Comparison of ENCODE assay signal across 15 cellular contexts in genomic region chr18:48659188-48660009, GRCh38.
DNase-seq lines count a peak whose midpoint lies in the region; ATAC-seq and TF ChIP-seq lines count a peak whose summit lies in the region.
"Had no signal": no experiment of that assay in that cellular context is flagged by ENCODE, and none has a peak within 500 bp of the region (broad histone marks: within the 10 kb centered on the region; RNA-seq: fewer than 3 reads in every experiment).

No MANE protein-coding gene starts in this region.

- ATAC-seq in Right ventricle myocardium superior (ENCODE audit: poor library complexity) (no peak), left lobe of liver (no peak)
- ATAC-seq in stimulated activated naive CD8-positive, alpha-beta T cell treated with anti-CD3 and anti-CD28 coated beads, Interleukin-15, Interleukin-2, amounts not matched to agents 100 U/mL and 50 U/mL, for 24 hours, result no peak

- TF ChIP-seq RAD21 in neural cell (conservative IDR thresholded peaks at IDR 0.05), result no peak

- no peak overlapping the region for H3K4me2 ChIP-seq in neural cell (ENCODE audit: low read length)

- H3K36me3 ChIP-seq in neural cell (ENCODE audit: insufficient read depth, low read length) (no peaks in the 10 kb centered on the region), subcutaneous abdominal adipose tissue (ENCODE audit: control insufficient read depth in 5 of 5, insufficient read depth in 5 of 5, low read length in 5 of 5) (peaks cover 0 to 3% (median 0%) of the 10 kb centered on the region in 5 donors)
- H3K36me3 ChIP-seq: HAP-1 had no signal

- H3K4me1 ChIP-seq in subcutaneous abdominal adipose tissue (ENCODE audit: control insufficient read depth in 5 of 5, insufficient read depth in 5 of 5, low read length in 5 of 5), result peaks cover 12 to 38% (median 29%) of the 10 kb centered on the region in 5 donors
- H3K4me1 ChIP-seq: HAP-1 had no signal

- H3K9ac ChIP-seq in neural cell (ENCODE audit: low read length), result no peak overlapping the region
- no peak overlapping the region for H3K9ac ChIP-seq in subcutaneous abdominal adipose tissue (ENCODE audit: low read length in 5 of 5)

- no peak overlapping the region for H2AFZ ChIP-seq in neural cell (ENCODE audit: low read depth, low read length)

- peaks cover 17% of the 10 kb centered on the region for H3K79me2 ChIP-seq in neural cell (replicated peaks; ENCODE audit: insufficient read depth, low read length)

- H3K27ac ChIP-seq in neural cell (ENCODE audit: low read length) (peak overlapping the region; percentile 93), subcutaneous abdominal adipose tissue (ENCODE audit: low read depth, low read length) (peak overlapping the region; percentile 16)

- DNase-seq in cardiac septum (ENCODE audit: low spot score) (peak; percentile 53), Right ventricle myocardium superior (no peak), left lobe of liver (ENCODE audit: low spot score) (peak; percentile 34), NAMALWA (ENCODE audit: low spot score) (no peak)
- no peak for DNase-seq in stimulated activated naive CD8-positive, alpha-beta T cell treated with anti-CD3 and anti-CD28 coated beads, Interleukin-15, Interleukin-2, amounts not matched to agents 100 U/mL and 50 U/mL, for 24 hours
- DNase-seq: C1 segment of cervical spinal cord; Caco-2; CD4-positive, alpha-beta memory T cell; DMS153; DND-41; GOT3; HFFc6 had no signal

- TF ChIP-seq EP300 in neural cell (conservative IDR thresholded peaks at IDR 0.05; ENCODE audit: poor library complexity, severe bottlenecking), result no peak

- no peaks in the 10 kb centered on the region for H4K20me1 ChIP-seq in neural cell (ENCODE audit: insufficient read depth)

- peaks cover 3% of the 10 kb centered on the region for H3F3A ChIP-seq in neural cell (ENCODE audit: insufficient read depth, low read length, poor library complexity, severe bottlenecking)

- H3K27me3 ChIP-seq in neural cell (ENCODE audit: insufficient read depth, low read depth, low read length) (no peaks in the 10 kb centered on the region), subcutaneous abdominal adipose tissue (ENCODE audit: control insufficient read depth in 5 of 5, insufficient read depth in 4 of 5, low read length in 5 of 5) (no peaks in the 10 kb centered on the region)

- no peak for TF ChIP-seq CTCF in neural cell (IDR thresholded peaks at IDR 0.05; ENCODE audit: poor library complexity, severe bottlenecking)

- no peaks in the 10 kb centered on the region for H3K9me2 ChIP-seq in neural cell (ENCODE audit: insufficient read depth, low read length)

- intact Hi-C loops in cardiac septum (cut with DNase I), result loop anchor here (5.0 to 10.0 kb wide), 2 partner anchors 117 to 625 kb away; no protein-coding TSS in a partner anchor
- intact Hi-C loops in Right ventricle myocardium superior (cut with DNase I), result loop anchor here (10.0 kb wide), 1 partner anchor 105 kb away; no protein-coding TSS in a partner anchor

- H3K9me3 ChIP-seq in neural cell (ENCODE audit: low read length), result no peaks in the 10 kb centered on the region
- H3K9me3 ChIP-seq in subcutaneous abdominal adipose tissue (ENCODE audit: control insufficient read depth in 5 of 5, low read length in 5 of 5), result no peaks in the 10 kb centered on the region
- H3K9me3 ChIP-seq: Caco-2, HAP-1 had no signal

- H3K4me3 ChIP-seq in neural cell (ENCODE audit: low read length) (peak overlapping the region; percentile 59), subcutaneous abdominal adipose tissue (ENCODE audit: low read depth in 1 of 5, low read length in 5 of 5) (no peak overlapping the region)
- H3K4me3 ChIP-seq: HAP-1 had no signal

TF ChIP-seq in neural cell, 6 proteins besides CTCF, POLR2A, EP300 and RAD21:
- TF ChIP-seq, protein P1, sequence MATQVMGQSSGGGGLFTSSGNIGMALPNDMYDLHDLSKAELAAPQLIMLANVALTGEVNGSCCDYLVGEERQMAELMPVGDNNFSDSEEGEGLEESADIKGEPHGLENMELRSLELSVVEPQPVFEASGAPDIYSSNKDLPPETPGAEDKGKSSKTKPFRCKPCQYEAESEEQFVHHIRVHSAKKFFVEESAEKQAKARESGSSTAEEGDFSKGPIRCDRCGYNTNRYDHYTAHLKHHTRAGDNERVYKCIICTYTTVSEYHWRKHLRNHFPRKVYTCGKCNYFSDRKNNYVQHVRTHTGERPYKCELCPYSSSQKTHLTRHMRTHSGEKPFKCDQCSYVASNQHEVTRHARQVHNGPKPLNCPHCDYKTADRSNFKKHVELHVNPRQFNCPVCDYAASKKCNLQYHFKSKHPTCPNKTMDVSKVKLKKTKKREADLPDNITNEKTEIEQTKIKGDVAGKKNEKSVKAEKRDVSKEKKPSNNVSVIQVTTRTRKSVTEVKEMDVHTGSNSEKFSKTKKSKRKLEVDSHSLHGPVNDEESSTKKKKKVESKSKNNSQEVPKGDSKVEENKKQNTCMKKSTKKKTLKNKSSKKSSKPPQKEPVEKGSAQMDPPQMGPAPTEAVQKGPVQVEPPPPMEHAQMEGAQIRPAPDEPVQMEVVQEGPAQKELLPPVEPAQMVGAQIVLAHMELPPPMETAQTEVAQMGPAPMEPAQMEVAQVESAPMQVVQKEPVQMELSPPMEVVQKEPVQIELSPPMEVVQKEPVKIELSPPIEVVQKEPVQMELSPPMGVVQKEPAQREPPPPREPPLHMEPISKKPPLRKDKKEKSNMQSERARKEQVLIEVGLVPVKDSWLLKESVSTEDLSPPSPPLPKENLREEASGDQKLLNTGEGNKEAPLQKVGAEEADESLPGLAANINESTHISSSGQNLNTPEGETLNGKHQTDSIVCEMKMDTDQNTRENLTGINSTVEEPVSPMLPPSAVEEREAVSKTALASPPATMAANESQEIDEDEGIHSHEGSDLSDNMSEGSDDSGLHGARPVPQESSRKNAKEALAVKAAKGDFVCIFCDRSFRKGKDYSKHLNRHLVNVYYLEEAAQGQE (IDR thresholded peaks at IDR 0.05; ENCODE audit: borderline replicate concordance), result no peak
- no peak for TF ChIP-seq POLR2AphosphoS5 (IDR thresholded peaks at IDR 0.05)
TF ChIP-seq in neural cell: peak in this region for 0.

Comparison
In these comparisons a context has a peak if more than half of its experiments do, and no peak if none do; other contexts are left out.
1. DNase-seq: peak in cardiac septum (single experiment) and left lobe of liver (single experiment); none in Right ventricle myocardium superior (single experiment), NAMALWA (single experiment) and stimulated activated naive CD8-positive, alpha-beta T cell treated with anti-CD3 and anti-CD28 coated beads, Interleukin-15, Interleukin-2, amounts not matched to agents 100 U/mL and 50 U/mL, for 24 hours (single experiment).